Comparison of ENCODE assay signal across 1 cellular context in genomic region chr3:149532463-149533180, GRCh38.
TF ChIP-seq lines count a peak whose summit lies in the region.

No MANE protein-coding gene starts in this region.

TF ChIP-seq in SK-N-SH treated with all-trans-retinoic acid at 6 μM for 48 hours, 23 proteins besides CTCF, POLR2A, EP300 and RAD21 (continued from another document):
- TF ChIP-seq CREB5 (CRISPR knock-in tag; IDR thresholded peaks at IDR 0.05; ENCODE audit: low read depth) (no peak), CSDC2 (CRISPR knock-in tag; IDR thresholded peaks at IDR 0.05) (no peak), ZNF70 (CRISPR knock-in tag; IDR thresholded peaks at IDR 0.05) (no peak), ZNF565 (CRISPR knock-in tag; conservative IDR thresholded peaks at IDR 0.05; ENCODE audit: low read depth) (no peak), ZNF8 (CRISPR knock-in tag; IDR thresholded peaks at IDR 0.05) (no peak), ZFP3 (CRISPR knock-in tag; IDR thresholded peaks at IDR 0.05) (no peak), SNAI2 (CRISPR knock-in tag; IDR thresholded peaks at IDR 0.05) (no peak), ZC3H10 (CRISPR knock-in tag; IDR thresholded peaks at IDR 0.05) (no peak), ZFP30 (CRISPR knock-in tag; IDR thresholded peaks at IDR 0.05) (no peak), ARNTL (CRISPR knock-in tag; IDR thresholded peaks at IDR 0.05; ENCODE audit: borderline replicate concordance, low read depth) (no peak), OSR1 (CRISPR knock-in tag; IDR thresholded peaks at IDR 0.05) (no peak), BACH2 (CRISPR knock-in tag; IDR thresholded peaks at IDR 0.05; ENCODE audit: borderline replicate concordance) (no peak), PPARA (CRISPR knock-in tag; IDR thresholded peaks at IDR 0.05; ENCODE audit: borderline replicate concordance) (no peak), ESRRG (CRISPR knock-in tag; IDR thresholded peaks at IDR 0.05) (no peak)
- TF ChIP-seq, protein P1, sequence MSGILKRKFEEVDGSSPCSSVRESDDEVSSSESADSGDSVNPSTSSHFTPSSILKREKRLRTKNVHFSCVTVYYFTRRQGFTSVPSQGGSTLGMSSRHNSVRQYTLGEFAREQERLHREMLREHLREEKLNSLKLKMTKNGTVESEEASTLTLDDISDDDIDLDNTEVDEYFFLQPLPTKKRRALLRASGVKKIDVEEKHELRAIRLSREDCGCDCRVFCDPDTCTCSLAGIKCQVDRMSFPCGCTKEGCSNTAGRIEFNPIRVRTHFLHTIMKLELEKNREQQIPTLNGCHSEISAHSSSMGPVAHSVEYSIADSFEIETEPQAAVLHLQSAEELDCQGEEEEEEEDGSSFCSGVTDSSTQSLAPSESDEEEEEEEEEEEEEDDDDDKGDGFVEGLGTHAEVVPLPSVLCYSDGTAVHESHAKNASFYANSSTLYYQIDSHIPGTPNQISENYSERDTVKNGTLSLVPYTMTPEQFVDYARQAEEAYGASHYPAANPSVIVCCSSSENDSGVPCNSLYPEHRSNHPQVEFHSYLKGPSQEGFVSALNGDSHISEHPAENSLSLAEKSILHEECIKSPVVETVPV (CRISPR knock-in tag; IDR thresholded peaks at IDR 0.05): no peak
